In the genomic region with DNA sequence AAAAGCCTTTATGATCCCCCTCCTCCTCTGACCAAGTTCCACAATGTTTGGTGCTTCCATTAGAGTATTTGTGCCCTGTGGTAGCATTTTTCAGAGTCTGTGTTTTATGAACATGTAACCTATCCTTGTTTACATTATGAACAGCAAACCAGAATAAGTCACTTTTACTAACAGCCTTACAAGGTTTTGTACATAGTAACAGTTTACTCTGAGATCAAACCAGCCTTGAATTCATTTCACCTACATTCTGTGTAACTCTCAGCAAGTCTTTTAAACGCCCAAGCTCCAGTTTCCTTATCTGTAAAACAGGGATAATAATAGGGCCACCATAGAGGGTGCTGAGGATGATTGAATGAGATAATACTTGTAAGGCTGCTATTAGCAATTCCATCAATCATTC, we compare ENCODE assay signal across 8 cellular contexts.
"Had no signal": no experiment of that assay in that cellular context is flagged by ENCODE, and none has a peak within 500 bp of the region (broad histone marks: within the 10 kb centered on the region; RNA-seq: fewer than 3 reads in every experiment).

No MANE protein-coding gene starts in this region.

- FAIRE-seq: G401.6, GM12878, GM12891, GM12892, GM18507, GM19239 had no signal

- H3K4me3 ChIP-seq: GM12878 had no signal

- DNase-seq: GDM1, GF-D8 had no signal

- ATAC-seq: GM12878 had no signal
